6 cellular contexts compared by ENCODE assay signal in genomic region chr5:95927300-95927699, GRCh38. TPM values are rescaled to one million over a fixed set of nuclear protein-coding genes. Genes with fewer than 3 reads are reported as not detected.
DNase-seq lines count a peak whose midpoint lies in the region; ATAC-seq and TF ChIP-seq lines count a peak whose summit lies in the region.
"Not testable (repeated sequence)": the region's sequence is repeated elsewhere in the genome, so short reads cannot be mapped to it uniquely, and the experiment has no call there.

No MANE protein-coding gene starts in this region.

- not testable (repeated sequence) for H3K9me3 ChIP-seq in GM23248 (ENCODE audit: low read depth); OCI-LY3 (ENCODE audit: insufficient read depth, low read length)

- in situ Hi-C loops in GM23248 (cut with MboI): not testable (repeated sequence)

- not testable (repeated sequence) for DNase-seq in GM23248; activated T-cell treated with anti-CD3 and anti-CD28 coated beads, Interleukin-2, amount 50 U/mL, for 72 hours; activated T-helper 2 cell treated with anti-CD3 and anti-CD28 coated beads, Interferon-gamma antibody, Interleukin-2, Interleukin-4, amounts not matched to agents 10 μg/mL and 5 μg/mL and 100 μg/mL, durations not matched to agents 14 hours and 24 hours and 36 hours (ENCODE audit: low spot score); MCF 10A (ENCODE audit: unreplicated experiment)

- not testable (repeated sequence) for TF ChIP-seq CTCF in KMS-11 (conservative IDR thresholded peaks at IDR 0.05; ENCODE audit: low read depth, low read length); OCI-LY3 (IDR thresholded peaks at IDR 0.05; ENCODE audit: low read depth, low read length); MCF 10A (IDR thresholded peaks at IDR 0.05; ENCODE audit: unreplicated experiment)

- H3K4me2 ChIP-seq in GM23248 (ENCODE audit: unreplicated experiment): not testable (repeated sequence)
- H3K4me2 ChIP-seq in KMS-11 (peak overlapping the region; percentile 91), OCI-LY3 (ENCODE audit: low read length) (peak overlapping the region; percentile 90; the same call in 1 of the 2 replicates)

- not testable (repeated sequence) for H2AFZ ChIP-seq in GM23248; KMS-11 (ENCODE audit: low read depth); OCI-LY3 (ENCODE audit: low read depth, low read length)

- H3K9ac ChIP-seq in GM23248; KMS-11; OCI-LY3 (ENCODE audit: low read length): not testable (repeated sequence)

- H3K27ac ChIP-seq in GM23248: peak overlapping the region; percentile 36; the same call in 1 of the 2 replicates
- H3K27ac ChIP-seq in KMS-11: peak overlapping the region; percentile 74; the same call in 1 of the 2 replicates
- peak overlapping the region; percentile 89; the same call in 1 of the 2 replicates for H3K27ac ChIP-seq in OCI-LY3 (ENCODE audit: low read length)

- not testable (repeated sequence) for H3K36me3 Mint-ChIP-seq in activated T-cell treated with anti-CD3 and anti-CD28 coated beads, Interleukin-2, amount 50 U/mL, for 72 hours (ENCODE audit: insufficient read depth in 2 of 2)
- H3K36me3 Mint-ChIP-seq in activated T-helper 2 cell treated with anti-CD3 and anti-CD28 coated beads, Interferon-gamma antibody, Interleukin-2, Interleukin-4, amounts not matched to agents 10 μg/mL and 5 μg/mL and 100 μg/mL, durations not matched to agents 14 hours and 24 hours and 36 hours (ENCODE audit: low read depth): peaks cover 64% of the 10 kb centered on the region
- peaks cover 24% of the 10 kb centered on the region for H3K36me3 Mint-ChIP-seq in MCF 10A (ENCODE audit: insufficient read depth, unreplicated experiment)

- H3K4me1 ChIP-seq in GM23248 (ENCODE audit: insufficient read depth): peaks cover 66% of the 10 kb centered on the region
- H3K4me1 ChIP-seq in KMS-11 (ENCODE audit: low read depth, poor library complexity, severe bottlenecking): peaks cover 96% of the 10 kb centered on the region
- H3K4me1 ChIP-seq in OCI-LY3 (ENCODE audit: low read length): peaks cover 80% of the 10 kb centered on the region

- H3K4me1 Mint-ChIP-seq in activated T-cell treated with anti-CD3 and anti-CD28 coated beads, Interleukin-2, amount 50 U/mL, for 72 hours (ENCODE audit: low read depth): peaks cover 42% of the 10 kb centered on the region
- H3K4me1 Mint-ChIP-seq in activated T-helper 2 cell treated with anti-CD3 and anti-CD28 coated beads, Interferon-gamma antibody, Interleukin-2, Interleukin-4, amounts not matched to agents 10 μg/mL and 5 μg/mL and 100 μg/mL, durations not matched to agents 14 hours and 24 hours and 36 hours (ENCODE audit: low read depth): peaks cover 62% of the 10 kb centered on the region
- peaks cover 50% of the 10 kb centered on the region for H3K4me1 Mint-ChIP-seq in MCF 10A (ENCODE audit: insufficient read depth, unreplicated experiment)

- not testable (repeated sequence) for H3K27me3 Mint-ChIP-seq in activated T-cell treated with anti-CD3 and anti-CD28 coated beads, Interleukin-2, amount 50 U/mL, for 72 hours (ENCODE audit: low read depth); activated T-helper 2 cell treated with anti-CD3 and anti-CD28 coated beads, Interferon-gamma antibody, Interleukin-2, Interleukin-4, amounts not matched to agents 10 μg/mL and 5 μg/mL and 100 μg/mL, durations not matched to agents 14 hours and 24 hours and 36 hours (ENCODE audit: low read depth); MCF 10A (ENCODE audit: insufficient read depth, unreplicated experiment)

- peak overlapping the region in 1 of 2 donors; percentile 14 for H3K4me3 Mint-ChIP-seq in activated T-cell treated with anti-CD3 and anti-CD28 coated beads, Interleukin-2, amount 50 U/mL, for 72 hours
- H3K4me3 Mint-ChIP-seq in activated T-helper 2 cell treated with anti-CD3 and anti-CD28 coated beads, Interferon-gamma antibody, Interleukin-2, Interleukin-4, amounts not matched to agents 10 μg/mL and 5 μg/mL and 100 μg/mL, durations not matched to agents 14 hours and 24 hours and 36 hours (ENCODE audit: low read depth); MCF 10A (ENCODE audit: unreplicated experiment): not testable (repeated sequence)

- not testable (repeated sequence) for H3K9me2 ChIP-seq in GM23248 (ENCODE audit: insufficient read depth)

- not testable (repeated sequence) for H3K9me3 Mint-ChIP-seq in activated T-cell treated with anti-CD3 and anti-CD28 coated beads, Interleukin-2, amount 50 U/mL, for 72 hours; activated T-helper 2 cell treated with anti-CD3 and anti-CD28 coated beads, Interferon-gamma antibody, Interleukin-2, Interleukin-4, amounts not matched to agents 10 μg/mL and 5 μg/mL and 100 μg/mL, durations not matched to agents 14 hours and 24 hours and 36 hours; MCF 10A (ENCODE audit: unreplicated experiment)

- intact Hi-C loops in activated T-helper 2 cell treated with anti-CD3 and anti-CD28 coated beads, Interferon-gamma antibody, Interleukin-2, Interleukin-4, amounts not matched to agents 10 μg/mL and 5 μg/mL and 100 μg/mL, durations not matched to agents 14 hours and 24 hours and 36 hours (cut with micrococcal nuclease): loop anchor here (5.0 kb wide), 1 partner anchor 140 kb away; no protein-coding TSS in a partner anchor
- intact Hi-C loops in MCF 10A (cut with micrococcal nuclease): not testable (repeated sequence)

- not testable (repeated sequence) for ATAC-seq in activated T-cell treated with anti-CD3 and anti-CD28 coated beads, Interleukin-2, amount 50 U/mL, for 72 hours (replicated peaks in 1 of 2)

- H3K27me3 ChIP-seq in GM23248 (replicated peaks; ENCODE audit: insufficient read depth); KMS-11 (ENCODE audit: insufficient read depth, low read depth); OCI-LY3 (ENCODE audit: low read depth, low read length): not testable (repeated sequence)

- POLR2A ChIA-PET in MCF 10A (lab: Yijun Ruan, JAX): not testable (repeated sequence)

- H3K27ac Mint-ChIP-seq in activated T-cell treated with anti-CD3 and anti-CD28 coated beads, Interleukin-2, amount 50 U/mL, for 72 hours: peak overlapping the region; percentile 4
- peak overlapping the region; percentile 52 for H3K27ac Mint-ChIP-seq in activated T-helper 2 cell treated with anti-CD3 and anti-CD28 coated beads, Interferon-gamma antibody, Interleukin-2, Interleukin-4, amounts not matched to agents 10 μg/mL and 5 μg/mL and 100 μg/mL, durations not matched to agents 14 hours and 24 hours and 36 hours
- peak overlapping the region; percentile 5 for H3K27ac Mint-ChIP-seq in MCF 10A (ENCODE audit: low read depth, unreplicated experiment)

- not testable (repeated sequence) for BruUV-seq in MCF 10A (replicated peaks; lab: Mats Ljungman, UMichigan)

- H4K20me1 ChIP-seq in GM23248 (ENCODE audit: insufficient read depth): peaks cover 61% of the 10 kb centered on the region
- H4K20me1 ChIP-seq in KMS-11 (ENCODE audit: insufficient read depth); OCI-LY3 (ENCODE audit: insufficient read depth, low read length): not testable (repeated sequence)

- 91% methylated on average over 3 to 13 of the region's 13 CpGs for WGBS in GM23248 (ENCODE audit: low coverage in 1 of 2, low lambda C conversion rate in 2 of 2, missing lambda C conversion rate in 2 of 2), 2 experiments

- CTCF ChIA-PET in MCF 10A (lab: Yijun Ruan, JAX): not testable (repeated sequence)

- H3K79me2 ChIP-seq in GM23248 (ENCODE audit: insufficient read depth) (peaks cover 98% of the 10 kb centered on the region), KMS-11 (ENCODE audit: insufficient read depth, low read depth) (peaks cover 61% of the 10 kb centered on the region), OCI-LY3 (ENCODE audit: low read length) (peaks cover 38% of the 10 kb centered on the region)

- not testable (repeated sequence) for H3K4me3 ChIP-seq in GM23248; KMS-11 (IDR thresholded peaks at IDR 0.05; ENCODE audit: insufficient read depth, low read depth, low read length); OCI-LY3 (ENCODE audit: low read length)

- peaks cover 97% of the 10 kb centered on the region for H3F3A ChIP-seq in GM23248 (ENCODE audit: insufficient read depth)

- peaks cover 68% of the 10 kb centered on the region for H3K36me3 ChIP-seq in GM23248 (ENCODE audit: low read depth)
- not testable (repeated sequence) for H3K36me3 ChIP-seq in KMS-11 (ENCODE audit: insufficient read depth)
- peaks cover 19% of the 10 kb centered on the region for H3K36me3 ChIP-seq in OCI-LY3 (replicated peaks; ENCODE audit: low read depth, low read length)

RNA-seq across cellular contexts. Expression of gene ELL2, which starts 34.4 kb away (rescaled TPM):
- total RNA-seq in GM23248 (2014; rRNA removed; shearing (Covaris generic)): 228 and 243 TPM in 2 replicates
- polyA plus RNA-seq in GM23248 (2016; fragmentation: Nextera tagmentation; extraction: Ambion mirVana): 147 and 159 TPM in 2 replicates
- 100 to 1,000 TPM in 1 of 2 donors, 10 to 100 TPM in 1; 76.3 to 113 TPM for total RNA-seq in activated T-cell treated with anti-CD3 and anti-CD28 coated beads, Interleukin-2, amount 50 U/mL, for 72 hours
- 124 and 135 TPM in 2 replicates for total RNA-seq in activated T-helper 2 cell treated with anti-CD3 and anti-CD28 coated beads, Interferon-gamma antibody, Interleukin-2, Interleukin-4, amounts not matched to agents 10 μg/mL and 5 μg/mL and 100 μg/mL, durations not matched to agents 14 hours and 24 hours and 36 hours
- total RNA-seq in MCF 10A (2022): 144 and 147 TPM in 2 replicates

Comparison
In these comparisons a context has a peak if more than half of its experiments do, and no peak if none do; other contexts are left out.
1. H3K27ac ChIP-seq: peak in every context shown above with its lines; median percentile 89 in OCI-LY3; 74 in KMS-11; 36 in GM23248.